13 cellular contexts compared by ENCODE assay signal in genomic region chr2:121561617-121562268, GRCh38. TPM values are rescaled to one million over a fixed set of nuclear protein-coding genes. Genes with fewer than 3 reads are reported as not detected.
DNase-seq lines count a peak whose midpoint lies in the region; ATAC-seq and TF ChIP-seq lines count a peak whose summit lies in the region.
"Had no signal": no experiment of that assay in that cellular context is flagged by ENCODE, and none has a peak within 500 bp of the region (broad histone marks: within the 10 kb centered on the region; RNA-seq: fewer than 3 reads in every experiment).

No MANE protein-coding gene starts in this region.

- peaks cover 2 to 8% (median 5%) of the 10 kb centered on the region in 3 donors for H3K36me3 Mint-ChIP-seq in CD8-positive, alpha-beta memory T cell

- H3K79me2 ChIP-seq in Karpas-422 (ENCODE audit: low read length) = peaks cover 94% of the 10 kb centered on the region

- no peak overlapping the region for H3K27ac ChIP-seq in CD8-positive, alpha-beta memory T cell (ENCODE audit: low read depth, low read length)
- H3K27ac ChIP-seq in Karpas-422 (ENCODE audit: low read length) = peak overlapping the region; percentile 67
- H3K27ac ChIP-seq in ascending aorta = peak overlapping the region; percentile 3 to 28
- no peak overlapping the region for H3K27ac ChIP-seq in mesenchymal stem cell (ENCODE audit: low read length, poor library complexity, severe bottlenecking)
- H3K27ac ChIP-seq: spleen had no signal

- peak overlapping the region; percentile 31 for H3K4me2 ChIP-seq in Karpas-422 (ENCODE audit: low read depth, low read length, poor library complexity, severe bottlenecking)
- H3K4me2 ChIP-seq in mesenchymal stem cell (ENCODE audit: low read length, poor library complexity, severe bottlenecking) = no peak overlapping the region

- H3K36me3 ChIP-seq in CD8-positive, alpha-beta memory T cell (ENCODE audit: insufficient read depth, low read length) = no peaks in the 10 kb centered on the region
- H3K36me3 ChIP-seq in Karpas-422 (ENCODE audit: insufficient read depth, low read length) = peaks cover 4% of the 10 kb centered on the region; the same call in 1 of the 2 replicates
- H3K36me3 ChIP-seq in ascending aorta = no peaks in the 10 kb centered on the region
- no peaks in the 10 kb centered on the region for H3K36me3 ChIP-seq in mesenchymal stem cell (ENCODE audit: control insufficient read depth in 1 of 2, insufficient read depth in 2 of 2, low read depth in 1 of 2, low read length in 2 of 2)
- H3K36me3 ChIP-seq: spleen had no signal

- POLR2A ChIA-PET in CD8-positive, alpha-beta memory T cell (lab: Charles Lee) = no interaction called here

- H2AK5ac ChIP-seq in mesenchymal stem cell (ENCODE audit: low read length, severe bottlenecking) = no peak overlapping the region

- H3K9me2 ChIP-seq in Karpas-422 (replicated peaks; ENCODE audit: insufficient read depth, low read length) = no peaks in the 10 kb centered on the region

- H2AFZ ChIP-seq in Karpas-422 (ENCODE audit: low read length) = no peak overlapping the region
- no peak overlapping the region for H2AFZ ChIP-seq in mesenchymal stem cell (ENCODE audit: low read depth, low read length)

- H3K9me3 ChIP-seq in CD8-positive, alpha-beta memory T cell (ENCODE audit: low read length) = no peaks in the 10 kb centered on the region
- H3K9me3 ChIP-seq in Karpas-422 (ENCODE audit: low read length) (no peaks in the 10 kb centered on the region), ascending aorta (no peaks in the 10 kb centered on the region), mesenchymal stem cell (ENCODE audit: control insufficient read depth, low read length) (no peaks in the 10 kb centered on the region)

- H3K9me3 Mint-ChIP-seq in CD8-positive, alpha-beta memory T cell = no peaks in the 10 kb centered on the region

- H2BK120ac ChIP-seq in mesenchymal stem cell (ENCODE audit: low read depth, low read length) = no peak overlapping the region

- H3K23ac ChIP-seq in mesenchymal stem cell (ENCODE audit: low read length in 2 of 2) = no peak overlapping the region

- no peaks in the 10 kb centered on the region for H4K20me1 ChIP-seq in Karpas-422 (ENCODE audit: insufficient read depth, low read depth, low read length)

- H3K27me3 ChIP-seq in CD8-positive, alpha-beta memory T cell (ENCODE audit: insufficient read depth, low read length, poor library complexity, severe bottlenecking) = no peaks in the 10 kb centered on the region
- H3K27me3 ChIP-seq in Karpas-422 (ENCODE audit: low read length) = no peaks in the 10 kb centered on the region
- H3K27me3 ChIP-seq in ascending aorta = no peaks in the 10 kb centered on the region
- no peaks in the 10 kb centered on the region for H3K27me3 ChIP-seq in mesenchymal stem cell (ENCODE audit: control insufficient read depth in 1 of 2, insufficient read depth in 1 of 2, low read length in 2 of 2)
- H3K27me3 ChIP-seq: spleen had no signal

- DNase-seq in CD8-positive, alpha-beta memory T cell = no peak
- no peak for DNase-seq in Karpas-422
- DNase-seq in ascending aorta (ENCODE audit: low spot score in 2 of 2) = no peak
- DNase-seq in mesenchymal stem cell = peak; percentile 49
- no peak for DNase-seq in head of caudate nucleus
- DNase-seq in NCI-H1105 (lab: John Stamatoyannopoulos, UW) = no peak
- no peak for DNase-seq in effector CD4-positive, alpha-beta T cell
- DNase-seq: activated CD4-positive, alpha-beta T cell treated with anti-CD3 and anti-CD28 coated beads, Interleukin-2, amount 10 ng/mL, durations not matched to agents 7 days and 5 days; MM.1S; NCI-H526; spleen had no signal

- no peaks in the 10 kb centered on the region for H3K27me3 Mint-ChIP-seq in CD8-positive, alpha-beta memory T cell
- H3K27me3 Mint-ChIP-seq: activated CD4-positive, alpha-beta T cell treated with anti-CD3 and anti-CD28 coated beads, Interleukin-2, amount 10 ng/mL, durations not matched to agents 7 days and 5 days had no signal

- no peak overlapping the region for H3K18ac ChIP-seq in mesenchymal stem cell (ENCODE audit: low read depth in 1 of 2, low read length in 2 of 2)

- no peak overlapping the region for H3K14ac ChIP-seq in mesenchymal stem cell (ENCODE audit: low read length in 2 of 2)

- TF ChIP-seq CTCF in ascending aorta (IDR thresholded peaks at IDR 0.05) = no peak

- H3K9ac ChIP-seq in Karpas-422 (ENCODE audit: low read length) (peak overlapping the region; percentile 24; the same call in 1 of the 2 replicates), mesenchymal stem cell (ENCODE audit: low read length) (no peak overlapping the region)

- H2BK15ac ChIP-seq in mesenchymal stem cell (ENCODE audit: low read depth, poor library complexity, severe bottlenecking) = no peak overlapping the region

- intact Hi-C loops in ascending aorta (cut with DNase I) = no loop called here
- intact Hi-C loops in head of caudate nucleus (cut with DNase I) = no loop called here

- H3K27ac Mint-ChIP-seq in CD8-positive, alpha-beta memory T cell = peak overlapping the region in 6 of 8 donors; percentile 1 to 61 (median 40)
- H3K27ac Mint-ChIP-seq: activated CD4-positive, alpha-beta T cell treated with anti-CD3 and anti-CD28 coated beads, Interleukin-2, amount 10 ng/mL, durations not matched to agents 7 days and 5 days had no signal

- no peak overlapping the region for H4K91ac ChIP-seq in mesenchymal stem cell (ENCODE audit: low read length)

- CTCF ChIA-PET in CD8-positive, alpha-beta memory T cell (lab: Charles Lee) = no interaction called here

- H3K4me3 Mint-ChIP-seq in CD8-positive, alpha-beta memory T cell = no peak overlapping the region
- H3K4me3 Mint-ChIP-seq: activated CD4-positive, alpha-beta T cell treated with anti-CD3 and anti-CD28 coated beads, Interleukin-2, amount 10 ng/mL, durations not matched to agents 7 days and 5 days had no signal

- H4K8ac ChIP-seq in mesenchymal stem cell (ENCODE audit: low read length) = no peak overlapping the region

- peaks cover 59 to 78% (median 74%) of the 10 kb centered on the region in 3 donors for H3K4me1 Mint-ChIP-seq in CD8-positive, alpha-beta memory T cell

- no peaks in the 10 kb centered on the region for H3K4me1 ChIP-seq in CD8-positive, alpha-beta memory T cell (ENCODE audit: insufficient read depth, low read length)
- peaks cover 88% of the 10 kb centered on the region for H3K4me1 ChIP-seq in Karpas-422 (ENCODE audit: low read length)
- peaks cover 0 to 11% of the 10 kb centered on the region in 2 donors for H3K4me1 ChIP-seq in ascending aorta
- H3K4me1 ChIP-seq in mesenchymal stem cell (ENCODE audit: control insufficient read depth, insufficient read depth, low read depth, low read length) = peaks cover 5% of the 10 kb centered on the region

- WGBS in mesenchymal stem cell = 97% methylated on average over 2 of the region's 2 CpGs

- no peak overlapping the region for H3K4me3 ChIP-seq in CD8-positive, alpha-beta memory T cell (ENCODE audit: low read length)
- no peak overlapping the region for H3K4me3 ChIP-seq in Karpas-422 (ENCODE audit: low read length)
- no peak overlapping the region for H3K4me3 ChIP-seq in ascending aorta
- H3K4me3 ChIP-seq in mesenchymal stem cell (ENCODE audit: insufficient read depth in 1 of 2, low read depth in 1 of 2, low read length in 2 of 2) = no peak overlapping the region
- H3K4me3 ChIP-seq: spleen had no signal

- H3K4ac ChIP-seq in mesenchymal stem cell (ENCODE audit: low read depth in 1 of 2, low read length in 2 of 2) = no peak overlapping the region

- no peak for ATAC-seq in GM19324 (IDR thresholded peaks at IDR 0.05; ENCODE audit: low FRiP score, unreplicated experiment)
- ATAC-seq: HCT116 had no signal

- peaks cover 35% of the 10 kb centered on the region for H3K79me1 ChIP-seq in mesenchymal stem cell (replicated peaks; ENCODE audit: low read length, poor library complexity, severe bottlenecking)

- H2BK5ac ChIP-seq in mesenchymal stem cell (ENCODE audit: low read depth, low read length, poor library complexity, severe bottlenecking) = no peak overlapping the region

- H2BK12ac ChIP-seq in mesenchymal stem cell (ENCODE audit: low read length in 2 of 2) = no peak overlapping the region

RNA-seq across cellular contexts. Expression of gene RNU4ATAC, which starts 31.1 kb away (rescaled TPM):
- total RNA-seq in CD8-positive, alpha-beta memory T cell = not detected
- not detected for polyA plus RNA-seq in CD8-positive, alpha-beta memory T cell
- not detected in 2 replicates for total RNA-seq in Karpas-422 (2014; rRNA removed; shearing (Covaris generic); ENCODE audit: low replicate concordance)
- not detected for total RNA-seq in ascending aorta
- polyA plus RNA-seq in mesenchymal stem cell (2013, experiment 1 of 2) = not detected
- polyA plus RNA-seq in mesenchymal stem cell (2013, experiment 2 of 2) = not detected
- total RNA-seq: activated CD4-positive, alpha-beta T cell treated with anti-CD3 and anti-CD28 coated beads, Interleukin-2, amount 10 ng/mL, durations not matched to agents 7 days and 5 days had no signal
- polyA plus RNA-seq: spleen had no signal

Comparison
In these comparisons a context has a peak if more than half of its experiments do, and no peak if none do; other contexts are left out.
1. H3K27ac ChIP-seq: peak in Karpas-422 (single experiment) and ascending aorta (2 of 2); none in CD8-positive, alpha-beta memory T cell (single experiment) and mesenchymal stem cell (single experiment).